In genomic region chr17:66548158-66548557, GRCh38 we compare ENCODE assay signal across 11 cellular contexts.
DNase-seq lines count a peak whose midpoint lies in the region; ATAC-seq and TF ChIP-seq lines count a peak whose summit lies in the region.
"Had no signal": no experiment of that assay in that cellular context is flagged by ENCODE, and none has a peak within 500 bp of the region (broad histone marks: within the 10 kb centered on the region; RNA-seq: fewer than 3 reads in every experiment).

No MANE protein-coding gene starts in this region.

- peak overlapping the region; percentile 81 for H3K27ac Mint-ChIP-seq in activated CD4-positive, alpha-beta T cell treated with anti-CD3 and anti-CD28 coated beads for 36 hours
- peak overlapping the region; percentile 88 for H3K27ac Mint-ChIP-seq in stimulated activated naive CD8-positive, alpha-beta T cell treated with anti-CD3 and anti-CD28 coated beads, Interleukin-15, Interleukin-2, amounts not matched to agents 100 ng/mL and 50 ng/mL, for 24 hours
- H3K27ac Mint-ChIP-seq: stimulated activated memory B cell treated with anti-CD40 and anti-IgM and Interleukin-4, amounts not matched to agents 10 μg/mL and 1 μg/mL and 100 μg/mL, for 72 hours had no signal

- peak; percentile 75 for DNase-seq in activated CD4-positive, alpha-beta T cell treated with anti-CD3 and anti-CD28 coated beads for 36 hours
- DNase-seq in activated CD4-positive, alpha-beta T cell treated with anti-CD3 and anti-CD28 coated beads for 1 hour = no peak
- peak; percentile 26 for DNase-seq in activated T-cell treated with anti-CD3 and anti-CD28 coated beads, Interleukin-2, amount 50 U/mL, for 1 hour
- DNase-seq in kidney tubule cell (ENCODE audit: low spot score) = peak; percentile 63
- no peak for DNase-seq in NCI-H1930 (lab: John Stamatoyannopoulos, UW)
- DNase-seq in upper lobe of right lung = no peak
- DNase-seq: activated CD4-positive, CD25-positive, alpha-beta regulatory T cell treated with anti-CD3 and anti-CD28 coated beads, Interleukin-2, amount 50 U/mL, for 72 hours; NCI-H446 had no signal

- intact Hi-C loops in activated CD4-positive, alpha-beta T cell treated with anti-CD3 and anti-CD28 coated beads for 36 hours (cut with DNase I, micrococcal nuclease) = no loop called here
- intact Hi-C loops in upper lobe of right lung (cut with DNase I) = no loop called here

- TF ChIP-seq CTCF in upper lobe of right lung (IDR thresholded peaks at IDR 0.05) = no peak

- H3K36me3 ChIP-seq in upper lobe of right lung = no peaks in the 10 kb centered on the region

- no peak overlapping the region for H3K4me3 Mint-ChIP-seq in activated CD4-positive, alpha-beta T cell treated with anti-CD3 and anti-CD28 coated beads for 36 hours
- H3K4me3 Mint-ChIP-seq in stimulated activated naive CD8-positive, alpha-beta T cell treated with anti-CD3 and anti-CD28 coated beads, Interleukin-15, Interleukin-2, amounts not matched to agents 100 ng/mL and 50 ng/mL, for 24 hours = peak overlapping the region; percentile 55
- H3K4me3 Mint-ChIP-seq: stimulated activated memory B cell treated with anti-CD40 and anti-IgM and Interleukin-4, amounts not matched to agents 10 μg/mL and 1 μg/mL and 100 μg/mL, for 72 hours had no signal

- H3K27me3 ChIP-seq in upper lobe of right lung = no peaks in the 10 kb centered on the region

- H3K27ac ChIP-seq in upper lobe of right lung = no peak overlapping the region

- peaks cover 8% of the 10 kb centered on the region for H3K9me3 Mint-ChIP-seq in activated CD4-positive, alpha-beta T cell treated with anti-CD3 and anti-CD28 coated beads for 36 hours (ENCODE audit: low read depth)
- H3K9me3 Mint-ChIP-seq in stimulated activated naive CD8-positive, alpha-beta T cell treated with anti-CD3 and anti-CD28 coated beads, Interleukin-15, Interleukin-2, amounts not matched to agents 100 ng/mL and 50 ng/mL, for 24 hours = peaks cover 9% of the 10 kb centered on the region

- POLR2A ChIA-PET in activated CD4-positive, alpha-beta T cell treated with anti-CD3 and anti-CD28 coated beads for 36 hours (lab: Charles Lee) = interaction anchor here (0.6 to 1.1 kb wide), 2 partner anchors 14 to 238 kb away, joined by 3 read pairs; no protein-coding TSS in a partner anchor

- peaks cover 22% of the 10 kb centered on the region for H3K4me1 ChIP-seq in upper lobe of right lung

- no peaks in the 10 kb centered on the region for H3K9me3 ChIP-seq in upper lobe of right lung

- peaks cover 31% of the 10 kb centered on the region for H3K36me3 Mint-ChIP-seq in activated CD4-positive, alpha-beta T cell treated with anti-CD3 and anti-CD28 coated beads for 36 hours (ENCODE audit: low read depth)
- peaks cover 38% of the 10 kb centered on the region for H3K36me3 Mint-ChIP-seq in stimulated activated naive CD8-positive, alpha-beta T cell treated with anti-CD3 and anti-CD28 coated beads, Interleukin-15, Interleukin-2, amounts not matched to agents 100 ng/mL and 50 ng/mL, for 24 hours (ENCODE audit: low read depth)
- H3K36me3 Mint-ChIP-seq: stimulated activated memory B cell treated with anti-CD40 and anti-IgM and Interleukin-4, amounts not matched to agents 10 μg/mL and 1 μg/mL and 100 μg/mL, for 72 hours had no signal

- CTCF ChIA-PET in activated CD4-positive, alpha-beta T cell treated with anti-CD3 and anti-CD28 coated beads for 36 hours (lab: Charles Lee) = interaction anchor here (1.1 to 1.5 kb wide), 3 partner anchors 22 to 300 kb away, joined by 3 to 4 read pairs (median 3); no protein-coding TSS in a partner anchor

- peak; percentile 67 for ATAC-seq in activated CD4-positive, alpha-beta T cell treated with anti-CD3 and anti-CD28 coated beads for 36 hours
- no peak for ATAC-seq in HG02763 (IDR thresholded peaks at IDR 0.05; ENCODE audit: unreplicated experiment)
- no peak for ATAC-seq in upper lobe of right lung
- ATAC-seq: stimulated activated memory B cell treated with anti-CD40 and anti-IgM and Interleukin-4, amounts not matched to agents 10 μg/mL and 1 μg/mL and 100 μg/mL, for 72 hours had no signal

- peaks cover 54% of the 10 kb centered on the region for H3K4me1 Mint-ChIP-seq in activated CD4-positive, alpha-beta T cell treated with anti-CD3 and anti-CD28 coated beads for 36 hours
- H3K4me1 Mint-ChIP-seq in stimulated activated naive CD8-positive, alpha-beta T cell treated with anti-CD3 and anti-CD28 coated beads, Interleukin-15, Interleukin-2, amounts not matched to agents 100 ng/mL and 50 ng/mL, for 24 hours (ENCODE audit: low read depth) = peaks cover 71% of the 10 kb centered on the region
- H3K4me1 Mint-ChIP-seq: stimulated activated memory B cell treated with anti-CD40 and anti-IgM and Interleukin-4, amounts not matched to agents 10 μg/mL and 1 μg/mL and 100 μg/mL, for 72 hours had no signal

- no peaks in the 10 kb centered on the region for H3K27me3 Mint-ChIP-seq in activated CD4-positive, alpha-beta T cell treated with anti-CD3 and anti-CD28 coated beads for 36 hours
- H3K27me3 Mint-ChIP-seq in stimulated activated naive CD8-positive, alpha-beta T cell treated with anti-CD3 and anti-CD28 coated beads, Interleukin-15, Interleukin-2, amounts not matched to agents 100 ng/mL and 50 ng/mL, for 24 hours = no peaks in the 10 kb centered on the region
- H3K27me3 Mint-ChIP-seq: stimulated activated memory B cell treated with anti-CD40 and anti-IgM and Interleukin-4, amounts not matched to agents 10 μg/mL and 1 μg/mL and 100 μg/mL, for 72 hours had no signal

- no peak overlapping the region for H3K4me3 ChIP-seq in upper lobe of right lung

Comparison
In these comparisons a context has a peak if more than half of its experiments do, and no peak if none do; other contexts are left out.
1. DNase-seq: peak in activated CD4-positive, alpha-beta T cell treated with anti-CD3 and anti-CD28 coated beads for 36 hours (single experiment), activated T-cell treated with anti-CD3 and anti-CD28 coated beads, Interleukin-2, amount 50 U/mL, for 1 hour (single experiment) and kidney tubule cell (single experiment); none in activated CD4-positive, alpha-beta T cell treated with anti-CD3 and anti-CD28 coated beads for 1 hour (single experiment), NCI-H1930 (0 of 2) and upper lobe of right lung (single experiment).